ENCODE assay signal across 19 cellular contexts in genomic region chr3:24726423-24726822, GRCh38.
DNase-seq lines count a peak whose midpoint lies in the region; TF ChIP-seq lines count a peak whose summit lies in the region.
"Had no signal": no experiment of that assay in that cellular context is flagged by ENCODE, and none has a peak within 500 bp of the region (broad histone marks: within the 10 kb centered on the region; RNA-seq: fewer than 3 reads in every experiment).

No MANE protein-coding gene starts in this region.

- no peak overlapping the region for H2AFZ ChIP-seq in OCI-LY7 (ENCODE audit: low read length)

- H3K4me2 ChIP-seq in OCI-LY7 (ENCODE audit: low read length): no peak overlapping the region

- H3K9me3 ChIP-seq in cardiac muscle cell (ENCODE audit: low read depth) (no peaks in the 10 kb centered on the region), right atrium auricular region (no peaks in the 10 kb centered on the region), OCI-LY7 (ENCODE audit: low read length) (no peaks in the 10 kb centered on the region)
- H3K9me3 ChIP-seq: HAP-1 had no signal

- CTCF ChIA-PET in OCI-LY7 (lab: Charles Lee; ENCODE audit: unreplicated experiment): no interaction called here

- no peak overlapping the region for H3K4me3 ChIP-seq in cardiac muscle cell
- H3K4me3 ChIP-seq in right atrium auricular region: no peak overlapping the region
- no peak overlapping the region for H3K4me3 ChIP-seq in OCI-LY7 (ENCODE audit: low read depth, low read length, poor library complexity, severe bottlenecking)
- H3K4me3 ChIP-seq: HAP-1, K562 had no signal

- no peaks in the 10 kb centered on the region for H4K20me1 ChIP-seq in OCI-LY7 (ENCODE audit: insufficient read depth, low read length)

- H3K36me3 ChIP-seq in cardiac muscle cell (no peaks in the 10 kb centered on the region), right atrium auricular region (no peaks in the 10 kb centered on the region), OCI-LY7 (ENCODE audit: insufficient read depth, low read length) (no peaks in the 10 kb centered on the region)
- H3K36me3 ChIP-seq: HAP-1 had no signal

- no peaks in the 10 kb centered on the region for H3K79me2 ChIP-seq in OCI-LY7 (ENCODE audit: insufficient read depth, low read depth, low read length)

- peak overlapping the region; percentile 52 for H3K27ac ChIP-seq in cardiac muscle cell
- H3K27ac ChIP-seq in right atrium auricular region: no peak overlapping the region
- no peak overlapping the region for H3K27ac ChIP-seq in OCI-LY7 (ENCODE audit: low read depth, low read length, poor library complexity, severe bottlenecking)
- H3K27ac ChIP-seq in epithelial cell of prostate: peak overlapping the region; percentile 73

- no TSS peak for BruUV-seq in OCI-LY7 (replicated peaks; lab: Mats Ljungman, UMichigan)

- H3K9me2 ChIP-seq in OCI-LY7 (ENCODE audit: insufficient read depth, low read length): no peaks in the 10 kb centered on the region

- no peak for TF ChIP-seq CTCF in cardiac muscle cell (IDR thresholded peaks at IDR 0.05; ENCODE audit: low read depth, low read length)
- TF ChIP-seq CTCF in right atrium auricular region (IDR thresholded peaks at IDR 0.05): no peak
- TF ChIP-seq CTCF in OCI-LY7 (conservative IDR thresholded peaks at IDR 0.05; ENCODE audit: low read length): 0 out of 2 replicates have a peak, but pooled peaks have one; percentile 26
- TF ChIP-seq CTCF in GM20000 (IDR thresholded peaks at IDR 0.05; ENCODE audit: extremely low read depth, missing control alignments): no peak

- POLR2A ChIA-PET in OCI-LY7 (lab: Charles Lee): no interaction called here

- no peaks in the 10 kb centered on the region for H3K27me3 ChIP-seq in cardiac muscle cell
- no peaks in the 10 kb centered on the region for H3K27me3 ChIP-seq in right atrium auricular region

- intact Hi-C loops in OCI-LY7 (cut with micrococcal nuclease; ENCODE audit: unreplicated experiment): no loop called here

- DNase-seq in cardiac muscle cell (ENCODE audit: low read depth in 1 of 2, low spot score in 1 of 2): no peak
- DNase-seq in right atrium auricular region (ENCODE audit: low spot score): no peak
- no peak for DNase-seq in OCI-LY7 (ENCODE audit: low spot score)
- DNase-seq in epithelial cell of prostate (ENCODE audit: low read depth, low spot score): no peak
- no peak for DNase-seq in T-helper 2 cell
- DNase-seq in NCI-H2227 treated with DMSO at 0.1 percent for 48 hours (lab: John Stamatoyannopoulos, UW): no peak
- DNase-seq in GM20000 (ENCODE audit: low spot score): no peak
- DNase-seq: EL; GF-D8; NCI-H1092 treated with DMSO at 0.1 percent for 48 hours; NCI-H1436 treated with DMSO at 0.1 percent for 48 hours; NCI-H2029; NCI-H2171 treated with DMSO at 0.1 percent for 48 hours; NCI-H446 treated with DMSO at 0.1 percent for 48 hours; NK-92 treated with Interleukin-12 subunit alpha and Interleukin-12 subunit beta, amount 100 ng/mL, for 24 hours; OCI-M1; Right ventricle myocardium superior had no signal

- H3K4me1 ChIP-seq in cardiac muscle cell (ENCODE audit: low read depth): peaks cover 14% of the 10 kb centered on the region
- no peaks in the 10 kb centered on the region for H3K4me1 ChIP-seq in right atrium auricular region
- H3K4me1 ChIP-seq in OCI-LY7 (ENCODE audit: insufficient read depth, low read length, poor library complexity, severe bottlenecking): no peaks in the 10 kb centered on the region
- H3K4me1 ChIP-seq: HAP-1 had no signal

Comparison
In these comparisons a context has a peak if more than half of its experiments do, and no peak if none do; other contexts are left out.
1. H3K27ac ChIP-seq: peak in cardiac muscle cell (single experiment) and epithelial cell of prostate (single experiment); none in right atrium auricular region (0 of 2) and OCI-LY7 (single experiment).